In genomic region chr12:45948546-45948945, GRCh38 we compare ENCODE assay signal across 20 cellular contexts. TPM values are rescaled to one million over a fixed set of nuclear protein-coding genes. Genes with fewer than 3 reads are reported as not detected.
DNase-seq lines count a peak whose midpoint lies in the region; ATAC-seq and TF ChIP-seq lines count a peak whose summit lies in the region.
"Had no signal": no experiment of that assay in that cellular context is flagged by ENCODE, and none has a peak within 500 bp of the region (broad histone marks: within the 10 kb centered on the region; RNA-seq: fewer than 3 reads in every experiment).

No MANE protein-coding gene starts in this region.

- no peaks in the 10 kb centered on the region for H3K9me3 ChIP-seq in CD8-positive, alpha-beta T cell (ENCODE audit: low read length)

- H3K27ac Mint-ChIP-seq in CD8-positive, alpha-beta T cell, result peak overlapping the region; percentile 10
- H3K27ac Mint-ChIP-seq in activated T-helper 17 cell treated with anti-CD3 and anti-CD28 coated beads, Interleukin-2, amount 50 U/mL, for 72 hours, result peak overlapping the region; percentile 65
- peak overlapping the region in 2 of 3 experiments; percentile 1 to 75 for H3K27ac Mint-ChIP-seq in nephron

- intact Hi-C loops in CD8-positive, alpha-beta T cell (cut with DNase I, micrococcal nuclease), result no loop called here

- no peaks in the 10 kb centered on the region for H3K27me3 Mint-ChIP-seq in CD8-positive, alpha-beta T cell (ENCODE audit: low read depth)
- H3K27me3 Mint-ChIP-seq in activated T-helper 17 cell treated with anti-CD3 and anti-CD28 coated beads, Interleukin-2, amount 50 U/mL, for 72 hours, result no peaks in the 10 kb centered on the region
- no peaks in the 10 kb centered on the region for H3K27me3 Mint-ChIP-seq in nephron (ENCODE audit: low read depth)

- DNase-seq in NCI-H82 (lab: John Stamatoyannopoulos, UW), result peak; percentile 11
- DNase-seq in NCI-H82 treated with DMSO at 0.1 percent for 48 hours (lab: John Stamatoyannopoulos, UW; ENCODE audit: unreplicated experiment), result no peak
- DNase-seq in CD8-positive, alpha-beta T cell, result no peak
- DNase-seq: AML-193, C1 segment of cervical spinal cord, Kasumi-1, NCI-H1694, NCI-H2081, NCI-H2171, NCI-H446, NCI-H526 treated with DMSO at 0.1 percent for 48 hours, PC-9, RPMI8226, SHP77 had no signal

- H3K36me3 ChIP-seq in CD8-positive, alpha-beta T cell (ENCODE audit: insufficient read depth, low read length), result peaks cover 16% of the 10 kb centered on the region

- H3K27me3 ChIP-seq in CD8-positive, alpha-beta T cell (ENCODE audit: insufficient read depth, low read length), result no peaks in the 10 kb centered on the region

- POLR2A ChIA-PET in CD8-positive, alpha-beta T cell (lab: Charles Lee), result interaction anchor here (1.0 kb wide), 1 partner anchor 14 kb away, joined by 3 read pairs; no protein-coding TSS in a partner anchor

- ATAC-seq in CD8-positive, alpha-beta T cell, result no peak
- no peak for ATAC-seq in activated T-helper 17 cell treated with anti-CD3 and anti-CD28 coated beads, Interleukin-2, amount 50 U/mL, for 72 hours (replicated peaks)
- ATAC-seq in HG02798 (IDR thresholded peaks at IDR 0.05; ENCODE audit: poor library complexity, unreplicated experiment) (no peak), HG02678 (IDR thresholded peaks at IDR 0.05; ENCODE audit: unreplicated experiment) (no peak), HG02763 (IDR thresholded peaks at IDR 0.05; ENCODE audit: unreplicated experiment) (no peak)

- no peak overlapping the region for H3K27ac ChIP-seq in CD8-positive, alpha-beta T cell (ENCODE audit: low read depth, low read length)
- H3K27ac ChIP-seq: 22Rv1, PC-9 had no signal

- peaks cover 8% of the 10 kb centered on the region for H3K4me1 Mint-ChIP-seq in CD8-positive, alpha-beta T cell (ENCODE audit: low read depth)
- peaks cover 10% of the 10 kb centered on the region for H3K4me1 Mint-ChIP-seq in activated T-helper 17 cell treated with anti-CD3 and anti-CD28 coated beads, Interleukin-2, amount 50 U/mL, for 72 hours
- no peaks in the 10 kb centered on the region for H3K4me1 Mint-ChIP-seq in nephron

- no peak overlapping the region for H3K4me3 ChIP-seq in CD8-positive, alpha-beta T cell (ENCODE audit: low read depth, low read length)
- H3K4me3 ChIP-seq: PC-9 had no signal

- CTCF ChIA-PET in CD8-positive, alpha-beta T cell (lab: Charles Lee), result interaction anchor here (0.7 kb wide), 1 partner anchor 431 kb away, joined by 4 read pairs; no protein-coding TSS in a partner anchor

- peaks cover 68% of the 10 kb centered on the region for H3K36me3 Mint-ChIP-seq in CD8-positive, alpha-beta T cell
- peaks cover 82% of the 10 kb centered on the region for H3K36me3 Mint-ChIP-seq in activated T-helper 17 cell treated with anti-CD3 and anti-CD28 coated beads, Interleukin-2, amount 50 U/mL, for 72 hours (ENCODE audit: low read depth)
- H3K36me3 Mint-ChIP-seq in nephron (ENCODE audit: low read depth), result peaks cover 53% of the 10 kb centered on the region

- H3K9me3 Mint-ChIP-seq in CD8-positive, alpha-beta T cell, result no peaks in the 10 kb centered on the region
- H3K9me3 Mint-ChIP-seq in activated T-helper 17 cell treated with anti-CD3 and anti-CD28 coated beads, Interleukin-2, amount 50 U/mL, for 72 hours, result no peaks in the 10 kb centered on the region
- no peaks in the 10 kb centered on the region for H3K9me3 Mint-ChIP-seq in nephron

- no peak for TF ChIP-seq CTCF in CD8-positive, alpha-beta T cell (IDR thresholded peaks at IDR 0.05)
- no peak for TF ChIP-seq CTCF in nephron (IDR thresholded peaks at IDR 0.05; ENCODE audit: unreplicated experiment in 3 of 3)

- no peaks in the 10 kb centered on the region for H3K4me1 ChIP-seq in CD8-positive, alpha-beta T cell (ENCODE audit: insufficient read depth, low read length)

- H3K4me3 Mint-ChIP-seq in CD8-positive, alpha-beta T cell, result no peak overlapping the region
- H3K4me3 Mint-ChIP-seq in activated T-helper 17 cell treated with anti-CD3 and anti-CD28 coated beads, Interleukin-2, amount 50 U/mL, for 72 hours, result no peak overlapping the region
- no peak overlapping the region for H3K4me3 Mint-ChIP-seq in nephron

RNA-seq across cellular contexts. Expression of gene SCAF11, which starts 41.8 kb away (rescaled TPM):
- 100 to 1,000 TPM; 204 to 218 TPM for total RNA-seq in CD8-positive, alpha-beta T cell
- 100 to 1,000 TPM; 108 to 116 TPM for total RNA-seq in activated T-helper 17 cell treated with anti-CD3 and anti-CD28 coated beads, Interleukin-2, amount 50 U/mL, for 72 hours

Comparison
In these comparisons a context has a peak if more than half of its experiments do, and no peak if none do; other contexts are left out.
1. H3K27ac Mint-ChIP-seq: peak in every context shown above with its lines; median percentile 65 in activated T-helper 17 cell treated with anti-CD3 and anti-CD28 coated beads, Interleukin-2, amount 50 U/mL, for 72 hours; 38 in nephron; 10 in CD8-positive, alpha-beta T cell.